ENCODE assay signal across 18 cellular contexts in genomic region chr3:72303926-72304325, GRCh38.
DNase-seq lines count a peak whose midpoint lies in the region; ATAC-seq, FAIRE-seq and TF ChIP-seq lines count a peak whose summit lies in the region.
"Had no signal": no experiment of that assay in that cellular context is flagged by ENCODE, and none has a peak within 500 bp of the region (broad histone marks: within the 10 kb centered on the region; RNA-seq: fewer than 3 reads in every experiment).

No MANE protein-coding gene starts in this region.

- H3K4me1 ChIP-seq in liver (ENCODE audit: control insufficient read depth in 4 of 4, insufficient read depth in 4 of 4, low read length in 3 of 4) (peaks cover 0 to 8% (median 3%) of the 10 kb centered on the region in 4 donors), HepG2 (ENCODE audit: insufficient read depth, low read length) (no peaks in the 10 kb centered on the region), right lobe of liver (peaks cover 0 to 14% (median 8%) of the 10 kb centered on the region in 4 donors)
- H3K4me1 ChIP-seq: testis had no signal

- intact Hi-C loops in HepG2 (cut with micrococcal nuclease; ENCODE audit: unreplicated experiment) (no loop called here), right lobe of liver (cut with DNase I) (no loop called here)

- H3K27me3 ChIP-seq in liver (ENCODE audit: control insufficient read depth in 4 of 4, insufficient read depth in 4 of 4, low read length in 3 of 4) = no peaks in the 10 kb centered on the region
- peaks cover 1 to 17% of the 10 kb centered on the region in 2 experiments; a peak in 2 of 5 replicates for H3K27me3 ChIP-seq in HepG2 (ENCODE audit: control insufficient read depth in 1 of 2, insufficient read depth in 2 of 2, low read length in 2 of 2)
- no peaks in the 10 kb centered on the region for H3K27me3 ChIP-seq in right lobe of liver
- H3K27me3 ChIP-seq: testis had no signal

- no peak for FAIRE-seq in HepG2 (lab: Jason Lieb, UNC)

- H3K4me3 Mint-ChIP-seq in T-helper 17 cell = no peak overlapping the region
- H3K4me3 Mint-ChIP-seq: activated T-cell treated with anti-CD3 and anti-CD28 coated beads, Interleukin-2, amount 50 U/mL, for 4 hours; T-helper 1 cell treated with Interleukin-12 subunit alpha and Interleukin-12 subunit beta and Interleukin-4 antibody, amounts not matched to agents 30 μg/mL and 1 μg/mL, for 36 hours had no signal

- 75% methylated on average over 7 of the region's 7 CpGs for WGBS in liver
- WGBS in HepG2 (ENCODE audit: low lambda C conversion rate) = 44% methylated on average over 6 of the region's 7 CpGs
- 67% methylated on average over 1 of the region's 7 CpGs for WGBS in right lobe of liver (ENCODE audit: insufficient coverage, low coverage, low lambda C conversion rate, missing lambda C conversion rate)

- no peak overlapping the region for H3K9ac ChIP-seq in liver (ENCODE audit: low read depth in 1 of 2, low read length in 2 of 2)
- H3K9ac ChIP-seq in HepG2 (ENCODE audit: insufficient read depth, low read depth, low read length) = no peak overlapping the region

- CTCF ChIA-PET in HepG2 (lab: Yijun Ruan, JAX; ENCODE audit: low intra/inter-chr PET ratio, low total read pairs) = no interaction called here

- no peaks in the 10 kb centered on the region for H4K20me1 ChIP-seq in HepG2 (ENCODE audit: insufficient read depth, low read length)

- no TSS peak for BruUV-seq in HepG2 (replicated peaks; lab: Mats Ljungman, UMichigan)

- TF ChIP-seq EP300 in HepG2 (IDR thresholded peaks at IDR 0.05; ENCODE audit: low read depth in 2 of 2, low read length in 2 of 2) (no peak), HepG2 (CRISPR knock-in tag; IDR thresholded peaks at IDR 0.05; ENCODE audit: borderline replicate concordance) (no peak)

- no peak overlapping the region for H3K4me2 ChIP-seq in HepG2 (ENCODE audit: low read depth, low read length)
- H3K4me2 ChIP-seq: PC-9 had no signal

- TF ChIP-seq CTCF in liver (IDR thresholded peaks at IDR 0.05; ENCODE audit: low read depth, low read length, missing input control) (no peak), HepG2 (CRISPR knock-in tag; IDR thresholded peaks at IDR 0.05) (no peak), right lobe of liver (IDR thresholded peaks at IDR 0.05) (no peak)

- POLR2A ChIA-PET in HepG2 (lab: Yijun Ruan, JAX) = no interaction called here

- peaks cover 31% of the 10 kb centered on the region for H3K27me3 Mint-ChIP-seq in T-helper 17 cell

- no peak overlapping the region for H2AFZ ChIP-seq in HepG2 (ENCODE audit: low read length)
- H2AFZ ChIP-seq: PC-9 had no signal

- no peak overlapping the region for H3K27ac Mint-ChIP-seq in T-helper 17 cell
- H3K27ac Mint-ChIP-seq: T-helper 1 cell treated with Interleukin-12 subunit alpha and Interleukin-12 subunit beta and Interleukin-4 antibody, amounts not matched to agents 30 μg/mL and 1 μg/mL, for 36 hours had no signal

- TF ChIP-seq POLR2A in HepG2 (IDR thresholded peaks at IDR 0.05; ENCODE audit: insufficient read depth in 1 of 2, low read depth in 2 of 2, low read length in 2 of 2) (no peak), right lobe of liver (IDR thresholded peaks at IDR 0.05) (no peak)

- H3K36me3 ChIP-seq in liver (ENCODE audit: control insufficient read depth in 4 of 4, insufficient read depth in 3 of 4, low read depth in 1 of 4, low read length in 3 of 4) (no peaks in the 10 kb centered on the region), HepG2 (replicated peaks in 1 of 2; ENCODE audit: control insufficient read depth in 1 of 2, insufficient read depth in 2 of 2, low read length in 2 of 2) (no peaks in the 10 kb centered on the region), right lobe of liver (no peaks in the 10 kb centered on the region)

- H3K27ac ChIP-seq in liver (ENCODE audit: low read depth in 1 of 2, low read length in 2 of 2) (no peak overlapping the region), HepG2 (ENCODE audit: extremely low read length, insufficient read depth, low read length) (no peak overlapping the region), right lobe of liver (no peak overlapping the region)
- H3K27ac ChIP-seq: PC-9, testis had no signal

- ATAC-seq in HepG2 (no peak), right lobe of liver (peak; percentile 13 to 50 (median 25)), HG03571 (IDR thresholded peaks at IDR 0.05; ENCODE audit: unreplicated experiment) (no peak), HG02938 (IDR thresholded peaks at IDR 0.05; ENCODE audit: unreplicated experiment) (no peak), T-helper 17 cell (no peak)
- ATAC-seq: activated T-cell treated with anti-CD3 and anti-CD28 coated beads, Interleukin-2, amount 50 U/mL, for 4 hours; esophagus mucosa had no signal

- no peaks in the 10 kb centered on the region for H3K9me3 ChIP-seq in liver (ENCODE audit: control insufficient read depth in 4 of 4, low read length in 3 of 4)
- H3K9me3 ChIP-seq in HepG2 (ENCODE audit: low read length) = no peaks in the 10 kb centered on the region
- no peaks in the 10 kb centered on the region for H3K9me3 ChIP-seq in right lobe of liver
- no peaks in the 10 kb centered on the region for H3K9me3 ChIP-seq in T-helper 17 cell (ENCODE audit: control insufficient read depth, low read length, poor library complexity, severe bottlenecking)
- H3K9me3 ChIP-seq: testis had no signal

- H3K79me2 ChIP-seq in HepG2 (ENCODE audit: insufficient read depth, low read length) = no peaks in the 10 kb centered on the region

- in situ Hi-C loops in HepG2 (cut with HindIII; ENCODE audit: extremely low pct_ligation_motif_present, low pct_unique_long_range_greater_than_20kb) = no loop called here

- H3K4me3 ChIP-seq in liver (ENCODE audit: low read depth in 1 of 3, low read length in 3 of 3) (no peak overlapping the region), HepG2 (replicated peaks in 1 of 3; ENCODE audit: insufficient read depth in 1 of 3, low read depth in 2 of 3, low read length in 3 of 3) (no peak overlapping the region), right lobe of liver (no peak overlapping the region)
- H3K4me3 ChIP-seq: PC-9, testis had no signal

- TF ChIP-seq RAD21 in liver (IDR thresholded peaks at IDR 0.05) (peak in 1 of 2 donors; percentile 53), HepG2 (CRISPR knock-in tag; IDR thresholded peaks at IDR 0.05) (no peak)

- DNase-seq in HepG2 (ENCODE audit: low spot score) (no peak), UCSD-AML1 (lab: John Stamatoyannopoulos, UW; ENCODE audit: unreplicated experiment) (peak; percentile 35), right lobe of liver (no peak), SKM-1 (lab: John Stamatoyannopoulos, UW; ENCODE audit: unreplicated experiment) (no peak), T-helper 17 cell (no peak)
- DNase-seq: activated T-cell treated with anti-CD3 and anti-CD28 coated beads, Interleukin-2, amount 50 U/mL, for 4 hours; amniotic stem cell; DMS53; mammary epithelial cell; NCI-H345; occipital lobe; PC-9; testis had no signal

- H3K4me1 Mint-ChIP-seq in T-helper 17 cell = peaks cover 3% of the 10 kb centered on the region

- peaks cover 4% of the 10 kb centered on the region for H3K36me3 Mint-ChIP-seq in T-helper 17 cell (ENCODE audit: low read depth)

TF ChIP-seq in liver, 16 proteins besides CTCF, POLR2A, EP300 and RAD21 (continues in another document):
- TF ChIP-seq HNF4G (IDR thresholded peaks at IDR 0.05) (no peak), RXRA (IDR thresholded peaks at IDR 0.05) (peak; percentile 32 to 55)

TF ChIP-seq in HepG2, 621 proteins besides CTCF, POLR2A, EP300 and RAD21:
- TF ChIP-seq ZNF513 (CRISPR knock-in tag; conservative IDR thresholded peaks at IDR 0.05) (no peak), ZNF580 (CRISPR knock-in tag; IDR thresholded peaks at IDR 0.05; ENCODE audit: borderline replicate concordance, low read depth) (no peak), ZNF280B (CRISPR knock-in tag; IDR thresholded peaks at IDR 0.05; ENCODE audit: borderline replicate concordance) (no peak)

Comparison
In these comparisons a context has a peak if more than half of its experiments do, and no peak if none do; other contexts are left out.
1. ATAC-seq: peak in right lobe of liver (4 of 4); none in HepG2 (single experiment), HG03571 (single experiment), HG02938 (single experiment) and T-helper 17 cell (single experiment).